In the genomic region with DNA sequence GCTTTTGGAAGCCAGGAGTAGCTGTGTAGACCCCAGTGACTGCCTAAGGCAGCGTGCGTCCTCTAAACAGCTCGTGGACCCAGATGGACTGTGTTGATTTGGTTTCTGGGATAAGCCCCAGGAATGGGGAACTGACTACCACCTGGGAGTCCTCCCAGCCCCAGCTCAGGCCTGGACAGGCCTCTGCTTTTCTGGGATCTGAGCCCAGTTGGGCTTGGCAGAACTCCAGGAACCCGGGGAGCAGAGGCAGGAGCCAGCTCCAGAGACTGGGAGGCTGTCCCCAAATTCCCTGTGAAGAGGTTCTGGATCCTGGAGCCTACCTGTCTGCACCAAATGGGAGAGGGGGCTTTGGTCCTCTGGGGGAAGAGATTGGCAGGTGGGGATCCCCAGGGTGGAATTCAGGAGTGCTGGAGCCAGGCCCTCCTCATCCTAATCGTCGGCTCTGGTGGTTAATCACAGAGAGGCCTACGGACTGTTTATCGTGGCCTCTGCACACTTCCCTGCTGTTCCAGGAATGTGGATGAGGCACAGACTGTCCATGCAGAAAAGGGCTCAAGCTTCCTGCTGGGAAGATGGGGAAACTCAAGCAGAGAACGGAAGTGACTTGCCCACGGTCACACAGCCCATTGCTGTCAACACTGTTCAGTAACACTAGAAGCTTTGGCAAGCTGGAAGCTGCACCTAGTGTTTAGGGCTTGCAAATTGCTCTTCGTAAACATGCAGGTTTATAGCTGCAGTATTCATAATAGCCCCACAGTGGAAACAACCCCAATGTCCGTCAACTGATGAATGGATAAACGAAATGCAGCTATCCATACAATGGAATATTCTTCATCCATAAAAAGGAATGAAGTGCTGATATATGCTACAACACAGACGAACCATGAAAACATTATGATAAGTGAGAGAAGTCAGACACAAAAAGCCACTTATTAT, we compare ENCODE assay signal across 9 cellular contexts.
DNase-seq lines count a peak whose midpoint lies in the region; ATAC-seq, FAIRE-seq and TF ChIP-seq lines count a peak whose summit lies in the region.
"Had no signal": no experiment of that assay in that cellular context is flagged by ENCODE, and none has a peak within 500 bp of the region (broad histone marks: within the 10 kb centered on the region; RNA-seq: fewer than 3 reads in every experiment).

No MANE protein-coding gene starts in this region.

- no peak overlapping the region for H3K4me3 ChIP-seq in heart right ventricle
- H3K4me3 ChIP-seq in small intestine (ENCODE audit: low read depth in 1 of 2, low read length in 2 of 2) = no peak overlapping the region

- POLR2A ChIA-PET in CD4-positive, alpha-beta T cell (lab: Charles Lee) = no interaction called here

- no peak overlapping the region for H3K4me3 Mint-ChIP-seq in CD4-positive, alpha-beta T cell
- no peak overlapping the region for H3K4me3 Mint-ChIP-seq in endothelial cell (ENCODE audit: unreplicated experiment)
- H3K4me3 Mint-ChIP-seq in activated T-cell treated with anti-CD3 and anti-CD28 coated beads, Interleukin-2, amount 50 U/mL, for 72 hours = no peak overlapping the region
- H3K4me3 Mint-ChIP-seq: activated naive CD8-positive, alpha-beta T cell treated with anti-CD3 and anti-CD28 coated beads, Interleukin-2, amount 10 ng/mL, durations not matched to agents 7 days and 5 days had no signal

- DNase-seq in HTR-8/SVneo (ENCODE audit: insufficient read length, low spot score) (peak; percentile 75), heart right ventricle (peak; percentile 80 to 83), stromal cell of bone marrow (ENCODE audit: low read depth) (peak; percentile 22), small intestine (no peak), endothelial cell (ENCODE audit: low spot score) (no peak)
- no peak for DNase-seq in CD4-positive, alpha-beta T cell
- no peak for DNase-seq in activated T-cell treated with anti-CD3 and anti-CD28 coated beads, Interleukin-2, amount 50 U/mL, for 72 hours
- DNase-seq: activated naive CD8-positive, alpha-beta T cell treated with anti-CD3 and anti-CD28 coated beads, Interleukin-2, amount 10 ng/mL, durations not matched to agents 7 days and 5 days had no signal

- peak overlapping the region; percentile 60 for H3K27ac ChIP-seq in VCaP
- peak overlapping the region in 6 of 10 donors; percentile 1 to 68 (median 20) for H3K27ac ChIP-seq in heart right ventricle
- no peak overlapping the region for H3K27ac ChIP-seq in CD4-positive, alpha-beta T cell (ENCODE audit: low read depth, low read length)
- peak overlapping the region in 1 of 2 donors; percentile 2 for H3K27ac ChIP-seq in small intestine (ENCODE audit: low read depth in 1 of 2, low read length in 1 of 2)

- no peaks in the 10 kb centered on the region for H3K36me3 Mint-ChIP-seq in CD4-positive, alpha-beta T cell (ENCODE audit: low read depth)
- H3K36me3 Mint-ChIP-seq in endothelial cell (ENCODE audit: low read depth, unreplicated experiment) = no peaks in the 10 kb centered on the region
- no peaks in the 10 kb centered on the region for H3K36me3 Mint-ChIP-seq in activated T-cell treated with anti-CD3 and anti-CD28 coated beads, Interleukin-2, amount 50 U/mL, for 72 hours (ENCODE audit: insufficient read depth in 2 of 2)
- H3K36me3 Mint-ChIP-seq: activated naive CD8-positive, alpha-beta T cell treated with anti-CD3 and anti-CD28 coated beads, Interleukin-2, amount 10 ng/mL, durations not matched to agents 7 days and 5 days had no signal

- no peaks in the 10 kb centered on the region for H3K9me3 ChIP-seq in heart right ventricle
- no peaks in the 10 kb centered on the region for H3K9me3 ChIP-seq in CD4-positive, alpha-beta T cell (ENCODE audit: control insufficient read depth, low read length)
- no peaks in the 10 kb centered on the region for H3K9me3 ChIP-seq in small intestine (ENCODE audit: control insufficient read depth, low read depth)

- CTCF ChIA-PET in CD4-positive, alpha-beta T cell (lab: Charles Lee) = no interaction called here

- peak; percentile 80 for FAIRE-seq in HTR-8/SVneo (lab: Jason Lieb, UNC)
- no peak for FAIRE-seq in small intestine (lab: Jason Lieb, UNC)

- peak; percentile 83 to 92 (median 88) for ATAC-seq in heart right ventricle
- ATAC-seq in CD4-positive, alpha-beta T cell (ENCODE audit: poor library complexity) = no peak
- ATAC-seq in activated T-cell treated with anti-CD3 and anti-CD28 coated beads, Interleukin-2, amount 50 U/mL, for 72 hours (replicated peaks in 1 of 2) = no peak

- peaks cover 0 to 31% (median 16%) of the 10 kb centered on the region in 9 donors for H3K4me1 ChIP-seq in heart right ventricle
- no peaks in the 10 kb centered on the region for H3K4me1 ChIP-seq in small intestine (ENCODE audit: control insufficient read depth in 2 of 2, insufficient read depth in 1 of 2, low read depth in 1 of 2, low read length in 1 of 2)

- no peak overlapping the region for H3K27ac Mint-ChIP-seq in CD4-positive, alpha-beta T cell
- H3K27ac Mint-ChIP-seq in endothelial cell (ENCODE audit: unreplicated experiment) = no peak overlapping the region
- no peak overlapping the region for H3K27ac Mint-ChIP-seq in activated T-cell treated with anti-CD3 and anti-CD28 coated beads, Interleukin-2, amount 50 U/mL, for 72 hours
- H3K27ac Mint-ChIP-seq: activated naive CD8-positive, alpha-beta T cell treated with anti-CD3 and anti-CD28 coated beads, Interleukin-2, amount 10 ng/mL, durations not matched to agents 7 days and 5 days had no signal

- H3K4me1 Mint-ChIP-seq in CD4-positive, alpha-beta T cell (ENCODE audit: low read depth) = no peaks in the 10 kb centered on the region
- peaks cover 1% of the 10 kb centered on the region for H3K4me1 Mint-ChIP-seq in endothelial cell (ENCODE audit: unreplicated experiment)
- H3K4me1 Mint-ChIP-seq in activated T-cell treated with anti-CD3 and anti-CD28 coated beads, Interleukin-2, amount 50 U/mL, for 72 hours (ENCODE audit: low read depth) = peaks cover 5% of the 10 kb centered on the region

- H3K27me3 ChIP-seq in heart right ventricle (no peaks in the 10 kb centered on the region), small intestine (ENCODE audit: control insufficient read depth in 2 of 2, insufficient read depth in 2 of 2, low read length in 2 of 2) (no peaks in the 10 kb centered on the region)
- H3K27me3 ChIP-seq in CD4-positive, alpha-beta T cell (ENCODE audit: control insufficient read depth, insufficient read depth, low read length) = peaks cover 5% of the 10 kb centered on the region

- 53 to 56% methylated on average over 14 of the region's 14 CpGs for WGBS in heart right ventricle, 2 donors
- WGBS in small intestine, 3 donors = 41 to 54% (median 42%) methylated on average over 14 of the region's 14 CpGs

- intact Hi-C loops in heart right ventricle (cut with DNase I) = loop anchor here in 7 of 10 donors (5.0 to 10.0 kb wide), 5 partner anchors 35 to 103 kb away; a partner anchor contains a TSS
- intact Hi-C loops in CD4-positive, alpha-beta T cell (cut with DNase I, micrococcal nuclease) = no loop called here

- TF ChIP-seq CTCF in VCaP (conservative IDR thresholded peaks at IDR 0.05) (no peak), heart right ventricle (IDR thresholded peaks at IDR 0.05) (no peak), endothelial cell (IDR thresholded peaks at IDR 0.05; ENCODE audit: unreplicated experiment) (no peak)
- TF ChIP-seq CTCF in CD4-positive, alpha-beta T cell (IDR thresholded peaks at IDR 0.05) = no peak

- H3K36me3 ChIP-seq in heart right ventricle (no peaks in the 10 kb centered on the region), small intestine (ENCODE audit: control insufficient read depth in 2 of 2, insufficient read depth in 2 of 2, low read length in 2 of 2) (no peaks in the 10 kb centered on the region)

- H3K27me3 Mint-ChIP-seq in CD4-positive, alpha-beta T cell = peaks cover 38% of the 10 kb centered on the region
- H3K27me3 Mint-ChIP-seq in endothelial cell (ENCODE audit: unreplicated experiment) = peaks cover 5% of the 10 kb centered on the region
- peaks cover 30% of the 10 kb centered on the region for H3K27me3 Mint-ChIP-seq in activated T-cell treated with anti-CD3 and anti-CD28 coated beads, Interleukin-2, amount 50 U/mL, for 72 hours (ENCODE audit: low read depth)

- H3K9me3 Mint-ChIP-seq in CD4-positive, alpha-beta T cell = no peaks in the 10 kb centered on the region
- H3K9me3 Mint-ChIP-seq in endothelial cell (ENCODE audit: unreplicated experiment) = no peaks in the 10 kb centered on the region
- peaks cover 0 to 3% of the 10 kb centered on the region in 2 donors for H3K9me3 Mint-ChIP-seq in activated T-cell treated with anti-CD3 and anti-CD28 coated beads, Interleukin-2, amount 50 U/mL, for 72 hours
- H3K9me3 Mint-ChIP-seq: activated naive CD8-positive, alpha-beta T cell treated with anti-CD3 and anti-CD28 coated beads, Interleukin-2, amount 10 ng/mL, durations not matched to agents 7 days and 5 days had no signal

Comparison
In these comparisons a context has a peak if more than half of its experiments do, and no peak if none do; other contexts are left out.
1. DNase-seq: peak in HTR-8/SVneo (single experiment), heart right ventricle (2 of 2) and stromal cell of bone marrow (single experiment); none in CD4-positive, alpha-beta T cell (0 of 10), small intestine (single experiment), endothelial cell (single experiment) and activated T-cell treated with anti-CD3 and anti-CD28 coated beads, Interleukin-2, amount 50 U/mL, for 72 hours (0 of 2).
2. ATAC-seq: peak in heart right ventricle (8 of 8); none in CD4-positive, alpha-beta T cell (single experiment) and activated T-cell treated with anti-CD3 and anti-CD28 coated beads, Interleukin-2, amount 50 U/mL, for 72 hours (0 of 2).
3. intact Hi-C loops: an anchor here in heart right ventricle (5.0 to 10.0 kb wide); none called in CD4-positive, alpha-beta T cell.